31 cellular contexts compared by ENCODE assay signal in genomic region chr5:87966213-87966612, GRCh38.
"Had no signal": no experiment of that assay in that cellular context is flagged by ENCODE, and none has a peak within 500 bp of the region (broad histone marks: within the 10 kb centered on the region; RNA-seq: fewer than 3 reads in every experiment).

No MANE protein-coding gene starts in this region.

- H3K9me3 ChIP-seq: ascending aorta had no signal

- DNase-seq: activated CD4-positive, alpha-beta memory T cell treated with anti-CD3 and anti-CD28 coated beads, Interleukin-2, amount 10 ng/mL, durations not matched to agents 7 days and 5 days; activated CD4-positive, alpha-beta T cell treated with anti-CD3 and anti-CD28 coated beads for 1 hour; activated CD4-positive, alpha-beta T cell treated with anti-CD3 and anti-CD28 coated beads for 36 hours; activated CD4-positive, alpha-beta T cell treated with anti-CD3 and anti-CD28 coated beads for 48 hours; activated CD4-positive, alpha-beta T cell treated with anti-CD3 and anti-CD28 coated beads, Interleukin-2, amount 10 ng/mL, durations not matched to agents 7 days and 5 days; activated CD4-positive, alpha-beta T cell treated with anti-CD3 and anti-CD28 coated beads, Interleukin-2, amount 50 U/mL, for 48 hours; activated CD4-positive, CD25-positive, alpha-beta regulatory T cell; activated CD8-positive, alpha-beta memory T cell treated with anti-CD3 and anti-CD28 coated beads for 24 hours; activated CD8-positive, alpha-beta memory T cell treated with anti-CD3 and anti-CD28 coated beads, Interleukin-2, amount 10 ng/mL, durations not matched to agents 7 days and 5 days; activated CD8-positive, alpha-beta memory T cell treated with anti-CD3 and anti-CD28 coated beads, Interleukin-2, amount 50 U/mL, for 48 hours; activated CD8-positive, alpha-beta T cell treated with anti-CD3 and anti-CD28 coated beads, Interleukin-2, amount 10 ng/mL, durations not matched to agents 7 days and 5 days; activated effector memory CD4-positive, alpha-beta T cell treated with Interleukin-2 at 50 U/mL for 16 hours; activated gamma-delta T cell; activated naive CD4-positive, alpha-beta T cell treated with anti-CD3 and anti-CD28 coated beads, Interleukin-2, amount 10 ng/mL, durations not matched to agents 7 days and 5 days; activated naive CD4-positive, alpha-beta T cell treated with Interleukin-2 at 50 U/mL for 16 hours; activated naive CD8-positive, alpha-beta T cell treated with anti-CD3 and anti-CD28 coated beads, Interleukin-2, amount 10 ng/mL, durations not matched to agents 7 days and 5 days; activated naive CD8-positive, alpha-beta T cell treated with anti-CD3 and anti-CD28 coated beads, Interleukin-2, amount 50 U/mL, for 24 hours; activated T-cell treated with anti-CD3 and anti-CD28 coated beads, Interleukin-2, amount 50 U/mL, for 24 hours; activated T-cell treated with anti-CD3 and anti-CD28 coated beads, Interleukin-2, amount 50 U/mL, for 48 hours; amygdala; anterior cingulate cortex; caudate nucleus; cerebellar nuclear complex; T-helper 2 cell; T-helper 9 cell; WERI-Rb-1 had no signal

- H3K36me3 ChIP-seq: ascending aorta, cardiac muscle cell, WERI-Rb-1 had no signal

- FAIRE-seq: bronchial epithelial cell had no signal

- H3K27ac ChIP-seq: ascending aorta, cardiac muscle cell, WERI-Rb-1 had no signal

- H3K4me1 ChIP-seq: ascending aorta had no signal

- H3K27me3 ChIP-seq: ascending aorta, cardiac muscle cell had no signal

- ATAC-seq: activated CD4-positive, alpha-beta T cell treated with anti-CD3 and anti-CD28 coated beads for 36 hours; activated CD4-positive, CD25-positive, alpha-beta regulatory T cell treated with anti-CD3 and anti-CD28 coated beads, Interleukin-2, amount 50 U/mL, for 24 hours; activated CD8-positive, alpha-beta memory T cell treated with anti-CD3 and anti-CD28 coated beads, Interleukin-2, amount 10 ng/mL, durations not matched to agents 7 days and 5 days; activated CD8-positive, alpha-beta T cell treated with anti-CD3 and anti-CD28 coated beads, Interleukin-2, amount 10 ng/mL, durations not matched to agents 7 days and 5 days; activated naive CD8-positive, alpha-beta T cell treated with anti-CD3 and anti-CD28 coated beads, Interleukin-2, amount 50 U/mL, for 24 hours; WTC11 had no signal

- H3K4me3 ChIP-seq: ascending aorta, cardiac muscle cell had no signal
